Comparison of ENCODE assay signal across 15 cellular contexts in the genomic region with DNA sequence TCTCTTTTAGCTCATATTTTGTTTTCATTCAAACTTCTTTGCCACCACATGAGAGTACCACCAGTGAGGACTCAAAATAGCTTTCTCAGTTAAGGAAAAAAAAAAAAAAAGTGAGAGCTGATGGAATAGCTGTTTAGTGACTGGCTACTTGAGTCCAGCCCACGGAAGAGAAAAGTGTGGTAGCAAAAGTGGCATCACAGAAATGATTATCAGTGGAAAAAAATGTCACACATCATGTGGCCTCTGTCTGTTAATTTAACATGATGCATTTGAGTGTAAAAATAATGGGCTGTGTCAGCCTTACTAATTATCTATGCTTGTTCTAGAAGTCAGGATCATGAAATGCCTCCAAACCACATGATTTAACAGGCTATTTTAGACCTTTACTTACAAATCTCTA.
A peak's percentile ranks its signal among the peaks of the same experiment; 100 is the strongest.
DNase-seq lines count a peak whose midpoint lies in the region; FAIRE-seq and TF ChIP-seq lines count a peak whose summit lies in the region.
"Had no signal": no experiment of that assay in that cellular context is flagged by ENCODE, and none has a peak within 500 bp of the region (broad histone marks: within the 10 kb centered on the region; RNA-seq: fewer than 3 reads in every experiment).

No MANE protein-coding gene starts in this region.

- H3K9me3 Mint-ChIP-seq in activated CD4-positive, alpha-beta T cell treated with anti-CD3 and anti-CD28 coated beads, Interleukin-2, amount 10 ng/mL, durations not matched to agents 24 days and 14 days = peaks cover 24% of the 10 kb centered on the region
- peaks cover 0 to 4% (median 0%) of the 10 kb centered on the region in 6 donors for H3K9me3 Mint-ChIP-seq in immature natural killer cell
- H3K9me3 Mint-ChIP-seq: CD4-positive, alpha-beta T cell had no signal

- peak; percentile 60 for FAIRE-seq in GM12891 (lab: Jason Lieb, UNC)
- FAIRE-seq: A549 had no signal

- TF ChIP-seq POLR2A in GM12891 (IDR thresholded peaks at IDR 0.05; ENCODE audit: low read depth, low read length) = no peak

- peaks cover 27% of the 10 kb centered on the region for H3K4me1 Mint-ChIP-seq in activated CD4-positive, alpha-beta T cell treated with anti-CD3 and anti-CD28 coated beads, Interleukin-2, amount 10 ng/mL, durations not matched to agents 24 days and 14 days
- H3K4me1 Mint-ChIP-seq in immature natural killer cell = peaks cover 38 to 51% of the 10 kb centered on the region in 2 donors

- no peaks in the 10 kb centered on the region for H3K27me3 Mint-ChIP-seq in activated CD4-positive, alpha-beta T cell treated with anti-CD3 and anti-CD28 coated beads, Interleukin-2, amount 10 ng/mL, durations not matched to agents 24 days and 14 days
- H3K27me3 Mint-ChIP-seq in immature natural killer cell (ENCODE audit: low read depth in 3 of 3) = peaks cover 0 to 1% (median 0%) of the 10 kb centered on the region in 3 donors
- H3K27me3 Mint-ChIP-seq: CD4-positive, alpha-beta T cell had no signal

- H3K36me3 Mint-ChIP-seq in activated CD4-positive, alpha-beta T cell treated with anti-CD3 and anti-CD28 coated beads, Interleukin-2, amount 10 ng/mL, durations not matched to agents 24 days and 14 days (ENCODE audit: low read depth) = peaks cover 19% of the 10 kb centered on the region
- H3K36me3 Mint-ChIP-seq in immature natural killer cell = peaks cover 0 to 4% (median 0%) of the 10 kb centered on the region in 3 donors

- H3K4me3 Mint-ChIP-seq in activated CD4-positive, alpha-beta T cell treated with anti-CD3 and anti-CD28 coated beads, Interleukin-2, amount 10 ng/mL, durations not matched to agents 24 days and 14 days = no peak overlapping the region
- no peak overlapping the region for H3K4me3 Mint-ChIP-seq in immature natural killer cell
- H3K4me3 Mint-ChIP-seq: CD4-positive, alpha-beta T cell had no signal

- intact Hi-C loops in activated CD4-positive, alpha-beta T cell treated with anti-CD3 and anti-CD28 coated beads, Interleukin-2, amount 10 ng/mL, durations not matched to agents 24 days and 14 days (cut with micrococcal nuclease) = no loop called here

- no peak overlapping the region for H3K27ac Mint-ChIP-seq in activated CD4-positive, alpha-beta T cell treated with anti-CD3 and anti-CD28 coated beads, Interleukin-2, amount 10 ng/mL, durations not matched to agents 24 days and 14 days
- H3K27ac Mint-ChIP-seq in immature natural killer cell = peak overlapping the region in 5 of 6 donors; percentile 50 to 86 (median 74)
- H3K27ac Mint-ChIP-seq: CD4-positive, alpha-beta T cell had no signal

- DNase-seq in activated CD4-positive, alpha-beta T cell treated with anti-CD3 and anti-CD28 coated beads, Interleukin-2, amount 10 ng/mL, durations not matched to agents 24 days and 14 days = peak; percentile 39
- no peak for DNase-seq in activated CD4-positive, alpha-beta T cell treated with anti-CD3 and anti-CD28 coated beads, Interleukin-2, amount 50 U/mL, for 1 hour
- DNase-seq in GM12891 (ENCODE audit: insufficient read length, low spot score) (no peak), LHCN-M2 (ENCODE audit: low read depth) (peak; percentile 36), immature natural killer cell (peak in 2 of 3 donors; percentile 14 to 30), putamen (ENCODE audit: low spot score) (no peak)
- DNase-seq in stimulated activated CD4-positive, alpha-beta T cell treated with anti-CD3 and anti-CD28 coated beads, Interleukin-2, amount 100 ng/mL, for 48 hours = no peak
- no peak for DNase-seq in activated CD8-positive, alpha-beta memory T cell treated with anti-CD3 and anti-CD28 coated beads for 24 hours
- DNase-seq: AML-193; CD4-positive, alpha-beta T cell; DMS79 treated with DMSO at 0.1 percent for 48 hours; GF-D8; GOT3; H7 had no signal

TF ChIP-seq in GM12891, 5 proteins besides CTCF, POLR2A, EP300 and RAD21:
- TF ChIP-seq POU2F2 (IDR thresholded peaks at IDR 0.05; ENCODE audit: low read depth, low read length) = no peak

Comparison
In these comparisons a context has a peak if more than half of its experiments do, and no peak if none do; other contexts are left out.
1. DNase-seq: peak in activated CD4-positive, alpha-beta T cell treated with anti-CD3 and anti-CD28 coated beads, Interleukin-2, amount 10 ng/mL, durations not matched to agents 24 days and 14 days (single experiment), LHCN-M2 (single experiment) and immature natural killer cell (2 of 3); none in activated CD4-positive, alpha-beta T cell treated with anti-CD3 and anti-CD28 coated beads, Interleukin-2, amount 50 U/mL, for 1 hour (single experiment), GM12891 (single experiment), stimulated activated CD4-positive, alpha-beta T cell treated with anti-CD3 and anti-CD28 coated beads, Interleukin-2, amount 100 ng/mL, for 48 hours (0 of 2), putamen (single experiment) and activated CD8-positive, alpha-beta memory T cell treated with anti-CD3 and anti-CD28 coated beads for 24 hours (single experiment).